Comparison of ENCODE assay signal across 23 cellular contexts in the genomic region with DNA sequence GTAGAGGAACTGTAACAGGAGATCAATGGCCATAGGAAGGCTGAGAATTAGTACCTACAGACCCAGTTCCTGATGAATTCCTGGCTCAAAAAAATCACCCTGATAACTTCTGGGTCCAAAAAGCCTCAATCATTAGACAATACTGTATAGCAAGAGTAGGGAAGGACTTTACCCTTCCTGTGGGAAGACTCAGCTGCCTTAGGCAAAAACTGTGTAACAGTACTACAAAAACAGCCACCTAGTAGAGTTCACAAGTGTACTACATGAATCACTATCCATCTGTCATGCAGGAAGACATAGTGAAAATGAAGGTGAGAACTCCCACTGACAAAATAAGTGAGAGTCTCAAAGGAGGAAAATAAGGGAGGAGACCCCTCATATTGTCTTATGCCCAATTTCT.
"Had no signal": no experiment of that assay in that cellular context is flagged by ENCODE, and none has a peak within 500 bp of the region (broad histone marks: within the 10 kb centered on the region; RNA-seq: fewer than 3 reads in every experiment).

No MANE protein-coding gene starts in this region.

- H3K4me3 Mint-ChIP-seq: activated CD8-positive, alpha-beta T cell treated with anti-CD3 and anti-CD28 coated beads, Interleukin-2, amount 10 ng/mL, durations not matched to agents 7 days and 5 days; activated naive CD4-positive, alpha-beta T cell treated with anti-CD3 and anti-CD28 coated beads, Interleukin-2, amount 50 U/mL, for 24 hours; brain; T-helper 17 cell; WTC11 had no signal

- FAIRE-seq: astrocyte had no signal

- H3K36me3 ChIP-seq: cardiac muscle cell had no signal

- DNase-seq: activated CD4-positive, alpha-beta T cell treated with anti-CD3 and anti-CD28 coated beads for 48 hours; activated CD4-positive, alpha-beta T cell treated with anti-CD3 and anti-CD28 coated beads, Interleukin-2, amount 50 U/mL, for 4 hours; activated CD4-positive, CD25-positive, alpha-beta regulatory T cell treated with anti-CD3 and anti-CD28 coated beads, Interleukin-2, amount 50 U/mL, for 72 hours; activated CD8-positive, alpha-beta memory T cell treated with anti-CD3 and anti-CD28 coated beads, Interleukin-2, amount 50 U/mL, for 48 hours; activated CD8-positive, alpha-beta T cell treated with anti-CD3 and anti-CD28 coated beads, Interleukin-2, amount 10 ng/mL, durations not matched to agents 7 days and 5 days; activated T-cell treated with anti-CD3 and anti-CD28 coated beads, Interleukin-2, amount 50 U/mL, for 1 hour; amygdala; KG1; NCI-H1092; NCI-H1417; NCI-H1930; NCI-H2171; NCI-H2227 treated with DMSO at 0.1 percent for 48 hours; NCI-H69; PC-9; SIG-M5; T-helper 17 cell; T-helper 9 cell had no signal

- H2AFZ ChIP-seq: PC-9 had no signal

- H3K4me1 Mint-ChIP-seq: T-helper 17 cell had no signal

- ATAC-seq: activated CD8-positive, alpha-beta T cell treated with anti-CD3 and anti-CD28 coated beads, Interleukin-2, amount 10 ng/mL, durations not matched to agents 7 days and 5 days; T-helper 17 cell; WTC11 had no signal

- H3K4me3 ChIP-seq: cardiac muscle cell, PC-9 had no signal

- H3K27me3 Mint-ChIP-seq: activated naive CD4-positive, alpha-beta T cell treated with anti-CD3 and anti-CD28 coated beads, Interleukin-2, amount 50 U/mL, for 24 hours had no signal

- H3K27me3 ChIP-seq: cardiac muscle cell had no signal

- H3K27ac Mint-ChIP-seq: activated CD8-positive, alpha-beta T cell treated with anti-CD3 and anti-CD28 coated beads, Interleukin-2, amount 10 ng/mL, durations not matched to agents 7 days and 5 days; activated naive CD4-positive, alpha-beta T cell treated with anti-CD3 and anti-CD28 coated beads, Interleukin-2, amount 50 U/mL, for 24 hours; brain; T-helper 17 cell; WTC11 had no signal

- H3K4me2 ChIP-seq: PC-9 had no signal

- H3K27ac ChIP-seq: cardiac muscle cell, PC-9 had no signal

- H3K9me3 Mint-ChIP-seq: activated naive CD4-positive, alpha-beta T cell treated with anti-CD3 and anti-CD28 coated beads, Interleukin-2, amount 50 U/mL, for 24 hours had no signal

- H3K36me3 Mint-ChIP-seq: activated naive CD4-positive, alpha-beta T cell treated with anti-CD3 and anti-CD28 coated beads, Interleukin-2, amount 50 U/mL, for 24 hours had no signal
